17 cellular contexts compared by ENCODE assay signal in the genomic region with DNA sequence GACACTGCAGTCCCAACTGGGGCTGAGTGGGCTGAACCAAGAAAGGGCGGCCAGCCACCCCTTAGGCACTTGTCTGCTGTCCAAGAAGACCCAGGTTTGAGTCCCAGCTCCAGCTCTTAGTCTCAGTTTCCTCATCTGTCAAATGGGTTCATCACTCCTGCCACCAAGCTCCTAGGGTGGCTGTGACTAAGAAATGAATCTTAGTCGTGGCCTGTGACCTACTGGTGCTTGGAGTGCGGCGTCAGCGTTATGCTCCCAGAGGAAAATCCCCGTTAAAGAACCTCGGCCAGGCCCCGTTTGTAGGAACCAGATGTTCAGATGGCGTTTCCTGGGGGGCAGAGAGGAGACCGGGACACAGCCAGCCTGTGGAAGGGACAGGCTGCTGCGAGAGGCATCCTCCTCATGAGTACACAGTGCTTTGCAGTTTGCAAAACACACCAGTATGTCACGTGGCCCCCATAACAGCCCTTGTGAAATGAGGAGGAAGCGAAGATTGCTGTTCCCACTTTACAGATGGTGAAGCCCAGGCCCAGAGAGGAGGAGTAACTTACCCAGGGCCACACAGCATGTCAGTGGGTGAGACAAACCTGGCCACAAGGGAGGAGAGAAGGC. TPM values are rescaled to one million over a fixed set of nuclear protein-coding genes. Genes with fewer than 3 reads are reported as not detected.
A peak's percentile ranks its signal among the peaks of the same experiment; 100 is the strongest.
DNase-seq lines count a peak whose midpoint lies in the region; ATAC-seq and TF ChIP-seq lines count a peak whose summit lies in the region.
"Had no signal": no experiment of that assay in that cellular context is flagged by ENCODE, and none has a peak within 500 bp of the region (broad histone marks: within the 10 kb centered on the region; RNA-seq: fewer than 3 reads in every experiment).

No MANE protein-coding gene starts in this region.

- H3K27ac ChIP-seq in HUES64 (ENCODE audit: low read depth, low read length) (peak overlapping the region; percentile 36; the same call in 1 of the 2 replicates), Panc1 (ENCODE audit: low read length) (peak overlapping the region; percentile 51), esophagus muscularis mucosa (replicated peaks in 1 of 4) (peak overlapping the region; percentile 31 to 62 (median 56)), sigmoid colon (peak overlapping the region in 3 of 4 donors; percentile 27 to 63 (median 40))
- H3K27ac ChIP-seq: colonic mucosa, tibial artery had no signal

- H3K27me3 ChIP-seq in HUES64 (ENCODE audit: insufficient read depth, low read length) (peaks cover 44% of the 10 kb centered on the region), Panc1 (ENCODE audit: control insufficient read depth, insufficient read depth, low read length) (no peaks in the 10 kb centered on the region), esophagus muscularis mucosa (peaks cover 14 to 87% (median 31%) of the 10 kb centered on the region in 4 donors), sigmoid colon (peaks cover 32 to 77% (median 59%) of the 10 kb centered on the region in 3 donors)

- H3K4me1 ChIP-seq in HUES64 (ENCODE audit: insufficient read depth, low read length) (peaks cover 26% of the 10 kb centered on the region), Panc1 (ENCODE audit: control insufficient read depth, insufficient read depth, low read length) (peaks cover 27% of the 10 kb centered on the region), esophagus muscularis mucosa (peaks cover 42 to 94% (median 84%) of the 10 kb centered on the region in 4 donors), sigmoid colon (peaks cover 0 to 57% (median 42%) of the 10 kb centered on the region in 4 donors)

- BruUV-seq in Panc1 (replicated peaks; lab: Mats Ljungman, UMichigan): no TSS peak

- in situ Hi-C loops in Panc1 (cut with HindIII; ENCODE audit: low pct_unique_long_range_greater_than_20kb, low sequenced_read_pairs): no loop called here

- no peak overlapping the region for H3K9ac ChIP-seq in HUES64 (ENCODE audit: low read depth, low read length)

- DNase-seq in Panc1 (ENCODE audit: low read depth, low spot score): no peak
- DNase-seq in esophagus muscularis mucosa (ENCODE audit: extremely low spot score): no peak
- DNase-seq in sigmoid colon: no peak
- DNase-seq in OCI-M2 (lab: John Stamatoyannopoulos, UW; ENCODE audit: unreplicated experiment): no peak
- DNase-seq: activated CD4-positive, alpha-beta T cell treated with anti-CD3 and anti-CD28 coated beads, Interleukin-2, amount 50 U/mL, for 1 hour; CD4-positive, alpha-beta memory T cell; NCI-H2227 treated with DMSO at 0.1 percent for 48 hours; T-helper 9 cell had no signal

- H3K4me3 ChIP-seq in HUES64 (ENCODE audit: low read length): no peak overlapping the region
- H3K4me3 ChIP-seq in Panc1 (ENCODE audit: low read depth in 2 of 2, low read length in 2 of 2): no peak overlapping the region
- H3K4me3 ChIP-seq in esophagus muscularis mucosa: no peak overlapping the region
- no peak overlapping the region for H3K4me3 ChIP-seq in sigmoid colon
- H3K4me3 ChIP-seq: colonic mucosa, tibial artery had no signal

- H3K36me3 ChIP-seq in HUES64 (ENCODE audit: insufficient read depth, low read length) (no peaks in the 10 kb centered on the region), Panc1 (ENCODE audit: control insufficient read depth, insufficient read depth, low read length) (no peaks in the 10 kb centered on the region), esophagus muscularis mucosa (no peaks in the 10 kb centered on the region), sigmoid colon (no peaks in the 10 kb centered on the region)
- H3K36me3 ChIP-seq: colonic mucosa, tibial artery had no signal

- TF ChIP-seq EP300 in esophagus muscularis mucosa (IDR thresholded peaks at IDR 0.05) (no peak), sigmoid colon (IDR thresholded peaks at IDR 0.05) (no peak)

- intact Hi-C loops in Panc1 (cut with micrococcal nuclease; ENCODE audit: unreplicated experiment) (no loop called here), esophagus muscularis mucosa (cut with DNase I) (no loop called here), sigmoid colon (cut with DNase I) (loop anchor here (5.0 kb wide), 1 partner anchor 168 kb away; no protein-coding TSS in a partner anchor)

- no peak for TF ChIP-seq POLR2A in esophagus muscularis mucosa (IDR thresholded peaks at IDR 0.05; ENCODE audit: low read depth)
- TF ChIP-seq POLR2A in sigmoid colon (IDR thresholded peaks at IDR 0.05): no peak

- CTCF ChIA-PET in Panc1 (lab: Charles Lee): no interaction called here

- WGBS in HUES64: 90% methylated on average over 13 of the region's 13 CpGs
- 91% methylated on average over 11 of the region's 13 CpGs for WGBS in esophagus muscularis mucosa
- WGBS in sigmoid colon, 2 donors: 84 to 88% methylated on average over 13 of the region's 13 CpGs

- ATAC-seq in Panc1: no peak
- no peak for ATAC-seq in HG02623 (IDR thresholded peaks at IDR 0.05; ENCODE audit: unreplicated experiment)
- no peak for ATAC-seq in GM19455 (IDR thresholded peaks at IDR 0.05; ENCODE audit: unreplicated experiment)
- no peak for ATAC-seq in GM21825 (IDR thresholded peaks at IDR 0.05; ENCODE audit: unreplicated experiment)

- no peak for TF ChIP-seq CTCF in Panc1 (IDR thresholded peaks at IDR 0.05)
- TF ChIP-seq CTCF in esophagus muscularis mucosa (IDR thresholded peaks at IDR 0.05): no peak
- no peak for TF ChIP-seq CTCF in sigmoid colon (IDR thresholded peaks at IDR 0.05)

- POLR2A ChIA-PET in Panc1 (lab: Charles Lee): no interaction called here

- H3K9me3 ChIP-seq in HUES64 (ENCODE audit: insufficient read depth, low read depth, low read length) (no peaks in the 10 kb centered on the region), Panc1 (ENCODE audit: control insufficient read depth, insufficient read depth, low read depth, low read length) (no peaks in the 10 kb centered on the region), esophagus muscularis mucosa (no peaks in the 10 kb centered on the region), sigmoid colon (no peaks in the 10 kb centered on the region)
- H3K9me3 ChIP-seq: colonic mucosa, tibial artery had no signal

RNA-seq across cellular contexts. Expression of gene FIBCD1, which starts 3.3 kb away (rescaled TPM):
- polyA plus RNA-seq in HUES64 (2013, experiment 1 of 2): 3.4 TPM
- 6.0 TPM for polyA plus RNA-seq in HUES64 (2013, experiment 2 of 2)
- total RNA-seq in Panc1 (2021; ENCODE audit: unreplicated experiment) (16.3 TPM), esophagus muscularis mucosa (under 1 TPM in 3 of 4 donors, not detected in 1; 0.40 to 0.83 (median 0.42) TPM), sigmoid colon (under 1 TPM in 1 of 4 donors, not detected in 3; 0.36 TPM)
- 16.6 TPM for polyA plus RNA-seq in Panc1 (2012; ENCODE audit: insufficient read length)
- polyA plus RNA-seq in sigmoid colon: 10 to 100 TPM in 2 of 3 donors, 1 to 10 TPM in 1; 9.6 to 11.9 (median 11.6) TPM
- total RNA-seq: activated T-helper 1 cell treated with anti-CD3 and anti-CD28 coated beads, Interleukin-12 subunit alpha, Interleukin-12 subunit beta, Interleukin-2, Interleukin-4 antibody, amounts not matched to agents 30 ng/mL and 10 ng/mL and 1 ng/mL, durations not matched to agents 14 hours and 24 hours and 36 hours; CD4-positive, alpha-beta memory T cell had no signal
- polyA plus RNA-seq: CD4-positive, alpha-beta memory T cell had no signal

RNA-seq across cellular contexts. Expression of gene QRFP, which starts 39.2 kb away (rescaled TPM):
- polyA plus RNA-seq in HUES64 (2013, experiment 1 of 2): not detected
- polyA plus RNA-seq in HUES64 (2013, experiment 2 of 2): not detected
- total RNA-seq in Panc1 (2021; ENCODE audit: unreplicated experiment): not detected
- polyA plus RNA-seq in Panc1 (2012; ENCODE audit: insufficient read length): 0.13 TPM
- not detected for total RNA-seq in esophagus muscularis mucosa
- total RNA-seq in sigmoid colon: not detected
- polyA plus RNA-seq in sigmoid colon: under 1 TPM in 1 of 3 donors, not detected in 2; 0.20 TPM
- total RNA-seq: activated T-helper 1 cell treated with anti-CD3 and anti-CD28 coated beads, Interleukin-12 subunit alpha, Interleukin-12 subunit beta, Interleukin-2, Interleukin-4 antibody, amounts not matched to agents 30 ng/mL and 10 ng/mL and 1 ng/mL, durations not matched to agents 14 hours and 24 hours and 36 hours; CD4-positive, alpha-beta memory T cell; HT-29; left colon had no signal
- polyA plus RNA-seq: CD4-positive, alpha-beta memory T cell had no signal
